Comparison of ENCODE assay signal across 1 cellular context in genomic region chr3:52536369-52537164, GRCh38.
TF ChIP-seq lines count a peak whose summit lies in the region.

TSS of gene UQCC5 (plus strand) at chr3:52536605. CDS start at chr3:52536756, 151 bp downstream.

TF ChIP-seq in GM12878, 131 proteins besides CTCF, POLR2A, EP300 and RAD21 (continued from another document and continues in another):
- TF ChIP-seq ZNF687 (IDR thresholded peaks at IDR 0.05) (no peak), SKIL (IDR thresholded peaks at IDR 0.05; ENCODE audit: low read depth, poor library complexity, severe bottlenecking) (no peak), CBFB (IDR thresholded peaks at IDR 0.05; ENCODE audit: low read depth) (peak; percentile 88), PKNOX1 (IDR thresholded peaks at IDR 0.05) (peak; percentile 89), ASH2L (IDR thresholded peaks at IDR 0.05; ENCODE audit: borderline replicate concordance, low read depth) (no peak), CEBPB (IDR thresholded peaks at IDR 0.05; ENCODE audit: borderline replicate concordance in 1 of 2, low read depth in 2 of 2, low read length in 2 of 2) (no peak), MEF2B (IDR thresholded peaks at IDR 0.05; ENCODE audit: partially characterized antibody, poor library complexity, severe bottlenecking) (no peak), CEBPZ (IDR thresholded peaks at IDR 0.05; ENCODE audit: low read depth, low read length) (no peak), ZNF274 (IDR thresholded peaks at IDR 0.05; ENCODE audit: insufficient read depth, insufficient read length) (no peak), POLR2AphosphoS5 (IDR thresholded peaks at IDR 0.05; ENCODE audit: low read length) (peak; percentile 99), EGR1 (IDR thresholded peaks at IDR 0.05; ENCODE audit: borderline replicate concordance in 1 of 2, low read depth in 2 of 2, low read length in 2 of 2) (peak; percentile 64 to 95), RAD51 (IDR thresholded peaks at IDR 0.05) (peak; percentile 85), ZBTB11 (CRISPR knock-in tag; IDR thresholded peaks at IDR 0.05) (no peak), POLR2AphosphoS2 (IDR thresholded peaks at IDR 0.05; ENCODE audit: low read depth, low read length) (peak; percentile 98), E2F4 (IDR thresholded peaks at IDR 0.05; ENCODE audit: low read depth, low read length) (no peak), SMC3 (IDR thresholded peaks at IDR 0.05; ENCODE audit: borderline replicate concordance, low read length) (no peak), CHD1 (IDR thresholded peaks at IDR 0.05; ENCODE audit: low read depth, low read length) (no peak), TAF1 (IDR thresholded peaks at IDR 0.05; ENCODE audit: borderline replicate concordance, low read depth, low read length) (peak; percentile 95), MLLT1 (IDR thresholded peaks at IDR 0.05) (peak; percentile 90), RFX5 (IDR thresholded peaks at IDR 0.05; ENCODE audit: low read depth, low read length) (peak; percentile 65; the same call in 1 of the 2 replicates), IKZF2 (IDR thresholded peaks at IDR 0.05) (0 out of 4 replicates have a peak, but pooled peaks of 1 of the 2 experiments have one; percentile 49), SUZ12 (IDR thresholded peaks at IDR 0.05; ENCODE audit: unreplicated experiment) (no peak), SRF (IDR thresholded peaks at IDR 0.05; ENCODE audit: low read depth in 2 of 2, low read length in 2 of 2) (0 out of 4 replicates have a peak, but pooled peaks have one; percentile 20 to 26), BRCA1 (IDR thresholded peaks at IDR 0.05; ENCODE audit: low read depth, low read length) (peak; percentile 60), BCL11A (IDR thresholded peaks at IDR 0.05; ENCODE audit: low read depth, low read length) (no peak), JUND (IDR thresholded peaks at IDR 0.05; ENCODE audit: low read depth, low read length) (no peak), ZNF217 (IDR thresholded peaks at IDR 0.05) (no peak), FOXK2 (IDR thresholded peaks at IDR 0.05) (no peak), RB1 (IDR thresholded peaks at IDR 0.05; ENCODE audit: borderline replicate concordance) (peak; percentile 75; the same call in 1 of the 2 replicates), USF1 (IDR thresholded peaks at IDR 0.05; ENCODE audit: borderline replicate concordance, extremely low read length, insufficient read depth, low read depth, low read length) (peak; percentile 89), TCF3 (IDR thresholded peaks at IDR 0.05; ENCODE audit: borderline replicate concordance, insufficient read depth, low read depth, low read length) (peak; percentile 85; the same call in 1 of the 2 replicates), TBL1XR1 (IDR thresholded peaks at IDR 0.05; ENCODE audit: low read depth, low read length) (peak; percentile 53; the same call in 1 of the 2 replicates), ZZZ3 (IDR thresholded peaks at IDR 0.05; ENCODE audit: control insufficient read depth, insufficient read length, low read depth) (no peak), KAT2A (conservative IDR thresholded peaks at IDR 0.05; ENCODE audit: control insufficient read depth, low read depth, low read length) (no peak), RELB (IDR thresholded peaks at IDR 0.05; ENCODE audit: low read depth) (peak; percentile 58; the same call in 1 of the 2 replicates), BCL3 (IDR thresholded peaks at IDR 0.05; ENCODE audit: borderline replicate concordance, insufficient read depth, low read depth, low read length, poor library complexity, severe bottlenecking) (peak; percentile 26), KLF5 (IDR thresholded peaks at IDR 0.05; ENCODE audit: partially characterized antibody) (no peak)
